ENCODE assay signal across 1 cellular context in genomic region chr16:68128577-68129305, GRCh38.
TF ChIP-seq lines count a peak whose summit lies in the region.

No MANE protein-coding gene starts in this region.

TF ChIP-seq in K562, 482 proteins besides CTCF, POLR2A, EP300 and RAD21 (continued from another document):
- TF ChIP-seq EP400 (IDR thresholded peaks at IDR 0.05): no peak
- no peak for TF ChIP-seq SMARCE1 (IDR thresholded peaks at IDR 0.05)
- no peak for TF ChIP-seq ID3 (CRISPR knock-in tag; IDR thresholded peaks at IDR 0.05)
- TF ChIP-seq ID3 (tag; IDR thresholded peaks at IDR 0.05): no peak
- no peak for TF ChIP-seq ZNF695 (CRISPR knock-in tag; IDR thresholded peaks at IDR 0.05)
- TF ChIP-seq CEBPZ (IDR thresholded peaks at IDR 0.05; ENCODE audit: borderline replicate concordance, low read depth, low read length): no peak
- no peak for TF ChIP-seq ZBTB40 (IDR thresholded peaks at IDR 0.05)
- TF ChIP-seq ZBTB40 (CRISPR knock-in tag; IDR thresholded peaks at IDR 0.05): no peak
